Comparison of ENCODE assay signal across 1 cellular context in genomic region chrX:31217111-31217510, GRCh38.
TF ChIP-seq lines count a peak whose summit lies in the region.

No MANE protein-coding gene starts in this region.

TF ChIP-seq in GM12878, 131 proteins besides CTCF, POLR2A, EP300 and RAD21 (continued from another document):
- no peak for TF ChIP-seq BCLAF1 (IDR thresholded peaks at IDR 0.05)
- TF ChIP-seq KDM1A (IDR thresholded peaks at IDR 0.05; ENCODE audit: borderline replicate concordance) = no peak
- TF ChIP-seq BCL11A (IDR thresholded peaks at IDR 0.05; ENCODE audit: low read depth, low read length) = no peak
- no peak for TF ChIP-seq TCF7 (IDR thresholded peaks at IDR 0.05; ENCODE audit: borderline replicate concordance)
- TF ChIP-seq KLF5 (IDR thresholded peaks at IDR 0.05; ENCODE audit: partially characterized antibody) = no peak
- TF ChIP-seq MEF2B (IDR thresholded peaks at IDR 0.05; ENCODE audit: partially characterized antibody, poor library complexity, severe bottlenecking) = no peak
- TF ChIP-seq CREM (IDR thresholded peaks at IDR 0.05; ENCODE audit: low read depth) = no peak
